Comparison of ENCODE assay signal across 1 cellular context in the genomic region with DNA sequence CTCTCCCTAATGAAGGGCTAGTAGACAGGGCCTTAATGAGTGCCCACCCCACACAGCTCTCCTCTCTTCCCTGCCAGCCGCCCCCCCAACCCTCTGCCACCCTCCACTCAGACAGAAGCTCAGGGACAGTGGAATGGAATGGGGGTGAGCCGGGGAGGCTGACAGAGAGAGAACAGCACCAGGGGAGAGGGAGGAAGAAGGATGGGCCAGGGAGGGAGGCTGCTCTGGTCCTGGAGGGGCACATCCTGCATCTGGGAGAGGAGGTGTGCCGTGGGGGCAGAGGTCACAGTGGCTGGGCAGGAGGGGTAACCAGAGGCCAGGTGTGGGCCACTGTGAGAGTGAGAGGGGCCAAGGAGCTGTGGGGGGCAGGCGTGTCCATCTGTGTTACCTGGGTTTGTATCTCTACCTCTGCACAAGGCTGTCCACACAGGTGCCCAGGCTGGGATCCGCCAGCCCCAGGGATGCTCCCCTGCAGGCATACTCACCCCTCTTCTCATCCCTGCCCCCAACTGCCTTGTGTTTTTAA.
TF ChIP-seq lines count a peak whose summit lies in the region.

No MANE protein-coding gene starts in this region.

TF ChIP-seq in GM23338, 12 proteins besides CTCF, POLR2A, EP300 and RAD21 (continued from another document):
- TF ChIP-seq NANOG (IDR thresholded peaks at IDR 0.05; ENCODE audit: borderline replicate concordance), result no peak
